Comparison of ENCODE assay signal across 8 cellular contexts in genomic region chr19:16185123-16185924, GRCh38. TPM values are rescaled to one million over a fixed set of nuclear protein-coding genes. Genes with fewer than 3 reads are reported as not detected.
DNase-seq lines count a peak whose midpoint lies in the region; ATAC-seq and TF ChIP-seq lines count a peak whose summit lies in the region.

TSS of gene FAM32A (plus strand) at chr19:16185410. CDS start at chr19:16185443, 33 bp downstream.

- 0% methylated on average over 42 to 47 of the region's 51 CpGs for WGBS in esophagus squamous epithelium, 2 donors

- peaks cover 24% of the 10 kb centered on the region for H4K20me1 ChIP-seq in DND-41 (ENCODE audit: insufficient read depth, low read length)
- peaks cover 3% of the 10 kb centered on the region; the same call in 1 of the 2 replicates for H4K20me1 ChIP-seq in Karpas-422 (ENCODE audit: insufficient read depth, low read depth, low read length)

- no peaks in the 10 kb centered on the region for H3K9me3 ChIP-seq in DND-41 (ENCODE audit: insufficient read depth, low read length, severe bottlenecking)
- H3K9me3 ChIP-seq in Karpas-422 (ENCODE audit: low read length): no peaks in the 10 kb centered on the region
- H3K9me3 ChIP-seq in esophagus squamous epithelium: no peaks in the 10 kb centered on the region

- peak; percentile 100 for DNase-seq in DND-41
- peak; percentile 100 for DNase-seq in Karpas-422
- peak; percentile 98 for DNase-seq in RKO (ENCODE audit: low spot score)
- DNase-seq in activated T-helper 1 cell treated with Interleukin-2 at 50 U/mL for 16 hours (ENCODE audit: low read depth): peak; percentile 99
- peak; percentile 97 for DNase-seq in esophagus squamous epithelium (lab: John Stamatoyannopoulos, UW)
- DNase-seq in myocyte (ENCODE audit: low read depth): peak; percentile 100
- DNase-seq in stimulated activated CD8-positive, alpha-beta memory T cell treated with anti-CD3 and anti-CD28 coated beads, Interleukin-7, amount 100 ng/mL, for 48 hours (ENCODE audit: extremely low read depth in 1 of 2, low read depth in 1 of 2): peak; percentile 98 to 99

- intact Hi-C loops in esophagus squamous epithelium (cut with DNase I): loop anchor here (5.0 to 10.0 kb wide), 2 partner anchors 148 to 561 kb away; no protein-coding TSS in a partner anchor

- peak in 3 of 4 donors; percentile 72 to 81 (median 73) for TF ChIP-seq POLR2A in esophagus squamous epithelium (IDR thresholded peaks at IDR 0.05)

- peaks cover 36% of the 10 kb centered on the region for H3K79me2 ChIP-seq in DND-41 (ENCODE audit: insufficient read depth, low read length)
- H3K79me2 ChIP-seq in Karpas-422 (ENCODE audit: low read length): peaks cover 24% of the 10 kb centered on the region

- ATAC-seq in DND-41 (ENCODE audit: insufficient read depth, low read depth) (peak; percentile 94), GM21825 (IDR thresholded peaks at IDR 0.05; ENCODE audit: unreplicated experiment) (peak; percentile 89)

- H3K27me3 ChIP-seq in DND-41 (ENCODE audit: insufficient read depth, low read length, poor library complexity): no peaks in the 10 kb centered on the region
- no peaks in the 10 kb centered on the region for H3K27me3 ChIP-seq in Karpas-422 (ENCODE audit: low read length)
- no peaks in the 10 kb centered on the region for H3K27me3 ChIP-seq in esophagus squamous epithelium

- H3K4me2 ChIP-seq in DND-41 (ENCODE audit: insufficient read depth, low read length) (peak within 1 kb of the TSS; percentile 97), Karpas-422 (ENCODE audit: low read depth, low read length, poor library complexity, severe bottlenecking) (peak within 1 kb of the TSS; percentile 95)

- H3K4me3 ChIP-seq in DND-41 (ENCODE audit: low read depth in 1 of 2, low read length in 2 of 2) (peak within 1 kb of the TSS; percentile 82 to 87), Karpas-422 (ENCODE audit: low read length) (peak within 1 kb of the TSS; percentile 88), esophagus squamous epithelium (peak within 1 kb of the TSS; percentile 52 to 95 (median 84))

- H3K27ac ChIP-seq in DND-41 (ENCODE audit: low read length) (peak within 1 kb of the TSS; percentile 84), Karpas-422 (ENCODE audit: low read length) (0 out of 2 replicates have a peak within 1 kb of the TSS, but pooled peaks have one; percentile 29), esophagus squamous epithelium (peak within 1 kb of the TSS; percentile 84 to 93 (median 85))

- peak; percentile 6 for TF ChIP-seq CTCF in DND-41 (IDR thresholded peaks at IDR 0.05; ENCODE audit: borderline replicate concordance, extremely low read depth, low read length, poor library complexity, severe bottlenecking)
- peak in 5 of 6 experiments; percentile 39 to 81 (median 43) for TF ChIP-seq CTCF in esophagus squamous epithelium (IDR thresholded peaks at IDR 0.05)

- peaks cover 36% of the 10 kb centered on the region for H3K36me3 ChIP-seq in DND-41 (ENCODE audit: insufficient read depth, low read length)
- H3K36me3 ChIP-seq in Karpas-422 (ENCODE audit: insufficient read depth, low read length): peaks cover 4% of the 10 kb centered on the region
- peaks cover 4 to 39% (median 18%) of the 10 kb centered on the region in 3 donors for H3K36me3 ChIP-seq in esophagus squamous epithelium

- H2AFZ ChIP-seq in DND-41 (ENCODE audit: low read depth, low read length) (peak within 1 kb of the TSS; percentile 91), Karpas-422 (ENCODE audit: low read length) (peak within 1 kb of the TSS; percentile 39; the same call in 1 of the 2 replicates)

- H3K9ac ChIP-seq in DND-41 (ENCODE audit: low read depth, low read length) (peak within 1 kb of the TSS; percentile 87), Karpas-422 (ENCODE audit: low read length) (peak within 1 kb of the TSS; percentile 96)

- H3K4me1 ChIP-seq in DND-41 (ENCODE audit: insufficient read depth, low read length) (peaks cover 37% of the 10 kb centered on the region), Karpas-422 (ENCODE audit: low read length) (peaks cover 18% of the 10 kb centered on the region), esophagus squamous epithelium (peaks cover 12 to 49% (median 13%) of the 10 kb centered on the region in 3 donors)

- H3K9me2 ChIP-seq in Karpas-422 (replicated peaks; ENCODE audit: insufficient read depth, low read length): no peaks in the 10 kb centered on the region

RNA-seq across cellular contexts. Expression of gene FAM32A, which starts in this region (rescaled TPM):
- total RNA-seq in Karpas-422 (2014; rRNA removed; shearing (Covaris generic); ENCODE audit: low replicate concordance): 55.7 and 92.2 TPM in 2 replicates
- 10 to 100 TPM; 53.5 to 97.4 (median 70.8) TPM for total RNA-seq in esophagus squamous epithelium
- 98.4 and 108 TPM in 2 replicates for total RNA-seq in myocyte
- 89.7 TPM for polyA plus RNA-seq in myocyte (2012)

Comparison
In these comparisons a context has a peak if more than half of its experiments do, and no peak if none do; other contexts are left out.
1. Peak in every context shown above with its lines: DNase-seq, ATAC-seq, H3K4me3 ChIP-seq and H3K27ac ChIP-seq.
2. H3K27ac ChIP-seq: peak in every context shown above with its lines; median percentile 85 in esophagus squamous epithelium; 84 in DND-41; 29 in Karpas-422.